In genomic region chr1:33257759-33258712, GRCh38 we compare ENCODE assay signal across 9 cellular contexts. TPM values are rescaled to one million over a fixed set of nuclear protein-coding genes. Genes with fewer than 3 reads are reported as not detected.
DNase-seq lines count a peak whose midpoint lies in the region; ATAC-seq and TF ChIP-seq lines count a peak whose summit lies in the region.
"Had no signal": no experiment of that assay in that cellular context is flagged by ENCODE, and none has a peak within 500 bp of the region (broad histone marks: within the 10 kb centered on the region; RNA-seq: fewer than 3 reads in every experiment).

No MANE protein-coding gene starts in this region.

- CTCF ChIA-PET in BJ (lab: Yijun Ruan, JAX) = interaction anchor here (0.6 to 2.0 kb wide), 3 partner anchors 14 to 109 kb away, joined by 3 to 8 read pairs (median 3); no protein-coding TSS in a partner anchor

- peaks cover 48% of the 10 kb centered on the region for H3K4me1 ChIP-seq in Loucy (ENCODE audit: insufficient read depth, low read length, poor library complexity, severe bottlenecking)

- H3K9ac ChIP-seq in Loucy (ENCODE audit: low read depth, low read length, poor library complexity, severe bottlenecking) = peak overlapping the region; percentile 100

- no peak for ATAC-seq in effector memory CD8-positive, alpha-beta T cell (replicated peaks)
- no peak for ATAC-seq in GM18498 (IDR thresholded peaks at IDR 0.05; ENCODE audit: unreplicated experiment)

- H3K4me3 ChIP-seq in BJ (ENCODE audit: low read depth, low read length) (peak overlapping the region; percentile 63), Loucy (ENCODE audit: low read length, poor library complexity, severe bottlenecking) (peak overlapping the region; percentile 99)

- H3K36me3 Mint-ChIP-seq in effector memory CD8-positive, alpha-beta T cell (ENCODE audit: insufficient read depth) = peaks cover 6% of the 10 kb centered on the region
- H3K36me3 Mint-ChIP-seq in nephron (ENCODE audit: low read depth) = peaks cover 11% of the 10 kb centered on the region

- TF ChIP-seq CTCF in BJ (IDR thresholded peaks at IDR 0.05; ENCODE audit: insufficient read depth, low read depth, low read length) (no peak), Loucy (conservative IDR thresholded peaks at IDR 0.05; ENCODE audit: low read length) (no peak), nephron (IDR thresholded peaks at IDR 0.05; ENCODE audit: unreplicated experiment in 3 of 3) (no peak)

- no peaks in the 10 kb centered on the region for H3K9me2 ChIP-seq in Loucy (replicated peaks; ENCODE audit: low read depth, low read length)

- H3K27me3 ChIP-seq in BJ (ENCODE audit: control insufficient read depth, insufficient read depth, low read length) (no peaks in the 10 kb centered on the region; the same call in 1 of the 2 replicates), Loucy (ENCODE audit: insufficient read depth, low read length, poor library complexity, severe bottlenecking) (no peaks in the 10 kb centered on the region)

- POLR2A ChIA-PET in BJ (lab: Charles Lee) = no interaction called here

- H3K4me1 Mint-ChIP-seq in effector memory CD8-positive, alpha-beta T cell (ENCODE audit: low read depth in 2 of 2) = peaks cover 30 to 34% of the 10 kb centered on the region in 2 donors
- H3K4me1 Mint-ChIP-seq in nephron = peaks cover 60% of the 10 kb centered on the region

- no peak overlapping the region for H2AFZ ChIP-seq in Loucy (ENCODE audit: low read length)

- peaks cover 59% of the 10 kb centered on the region for H3K79me2 ChIP-seq in Loucy (ENCODE audit: insufficient read depth, low read length)

- no peaks in the 10 kb centered on the region for H3K27me3 Mint-ChIP-seq in effector memory CD8-positive, alpha-beta T cell
- no peaks in the 10 kb centered on the region for H3K27me3 Mint-ChIP-seq in nephron (ENCODE audit: low read depth)

- H3K9me3 Mint-ChIP-seq in effector memory CD8-positive, alpha-beta T cell = no peaks in the 10 kb centered on the region
- no peaks in the 10 kb centered on the region for H3K9me3 Mint-ChIP-seq in nephron

- peaks cover 40% of the 10 kb centered on the region for H4K20me1 ChIP-seq in Loucy (ENCODE audit: insufficient read depth, low read length, poor library complexity, severe bottlenecking)

- H3K4me3 Mint-ChIP-seq in effector memory CD8-positive, alpha-beta T cell = peak overlapping the region; percentile 98 to 99
- H3K4me3 Mint-ChIP-seq in nephron = peak overlapping the region; percentile 99 to 100 (median 100)

- no peaks in the 10 kb centered on the region for H3K9me3 ChIP-seq in Loucy (ENCODE audit: insufficient read depth, low read depth, low read length)

- peak overlapping the region; percentile 96 for H3K4me2 ChIP-seq in Loucy (ENCODE audit: low read depth, low read length, poor library complexity, severe bottlenecking)

- peak overlapping the region in 1 of 2 donors; percentile 74 for H3K27ac Mint-ChIP-seq in effector memory CD8-positive, alpha-beta T cell
- peak overlapping the region; percentile 100 for H3K27ac Mint-ChIP-seq in nephron

- H3F3A ChIP-seq in Loucy (ENCODE audit: low read depth) = no peaks in the 10 kb centered on the region

- H3K36me3 ChIP-seq in BJ (ENCODE audit: control insufficient read depth, insufficient read depth, low read length) (peaks cover 4% of the 10 kb centered on the region), Loucy (ENCODE audit: insufficient read depth, low read length) (peaks cover 2% of the 10 kb centered on the region; the same call in 1 of the 2 replicates)

- DNase-seq in BJ (ENCODE audit: low read depth) = no peak
- DNase-seq in effector memory CD8-positive, alpha-beta T cell = no peak
- no peak for DNase-seq in OCI-M1 (lab: John Stamatoyannopoulos, UW)
- no peak for DNase-seq in effector CD8-positive, alpha-beta T cell (lab: John Stamatoyannopoulos, UW)
- DNase-seq in ureter (ENCODE audit: low spot score) = no peak
- DNase-seq: cortex of kidney had no signal

RNA-seq across cellular contexts. Expression of gene ZNF362, which starts 1.7 kb away (rescaled TPM):
- 9.1 and 14.4 TPM in 2 replicates for polyA plus RNA-seq in BJ (2011; rRNA removed)
- polyA minus RNA-seq in BJ (2011; rRNA and poly(A)+ RNA removed) = 23.3 and 23.6 TPM in 2 replicates
- total RNA-seq in ureter = 53.7 TPM
